ENCODE assay signal across 11 cellular contexts in genomic region chr10:99788598-99789259, GRCh38. TPM values are rescaled to one million over a fixed set of nuclear protein-coding genes. Genes with fewer than 3 reads are reported as not detected.
DNase-seq lines count a peak whose midpoint lies in the region; ATAC-seq and TF ChIP-seq lines count a peak whose summit lies in the region.
"Had no signal": no experiment of that assay in that cellular context is flagged by ENCODE, and none has a peak within 500 bp of the region (broad histone marks: within the 10 kb centered on the region; RNA-seq: fewer than 3 reads in every experiment).

No MANE protein-coding gene starts in this region.

- DNase-seq in SK-N-SH = no peak
- DNase-seq in fibroblast of villous mesenchyme (ENCODE audit: low read depth) = peak; percentile 98
- no peak for DNase-seq in omental fat pad (ENCODE audit: low spot score)
- DNase-seq in stimulated activated effector memory CD8-positive, alpha-beta T cell treated with anti-CD3 and anti-CD28 coated beads, Interleukin-12 subunit alpha, Interleukin-12 subunit beta, amount 100 ng/mL, for 72 hours (ENCODE audit: low spot score in 2 of 2) = no peak
- no peak for DNase-seq in effector memory CD8-positive, alpha-beta T cell
- DNase-seq: NCI-H510A treated with DMSO at 0.1 percent for 48 hours had no signal

- no peak overlapping the region for H3K9ac ChIP-seq in SK-N-SH

- H3K9me3 Mint-ChIP-seq in stimulated activated effector memory CD8-positive, alpha-beta T cell treated with anti-CD3 and anti-CD28 coated beads, Interleukin-12 subunit alpha, Interleukin-12 subunit beta, amount 100 ng/mL, for 72 hours = no peaks in the 10 kb centered on the region
- H3K9me3 Mint-ChIP-seq in effector memory CD8-positive, alpha-beta T cell = no peaks in the 10 kb centered on the region

- H3K4me2 ChIP-seq in SK-N-SH = no peak overlapping the region; the same call in 1 of the 2 replicates

- H2AFZ ChIP-seq in ACC112 (ENCODE audit: low read length, unreplicated experiment) (peak overlapping the region; percentile 41), SK-N-SH (ENCODE audit: low read depth) (no peak overlapping the region)

- H3K4me1 Mint-ChIP-seq in stimulated activated effector memory CD8-positive, alpha-beta T cell treated with anti-CD3 and anti-CD28 coated beads, Interleukin-12 subunit alpha, Interleukin-12 subunit beta, amount 100 ng/mL, for 72 hours = no peaks in the 10 kb centered on the region
- H3K4me1 Mint-ChIP-seq in effector memory CD8-positive, alpha-beta T cell (ENCODE audit: low read depth in 2 of 2) = no peaks in the 10 kb centered on the region

- no peaks in the 10 kb centered on the region for H3K36me3 ChIP-seq in ACC112 (ENCODE audit: insufficient read depth, low read length)
- no peaks in the 10 kb centered on the region for H3K36me3 ChIP-seq in SK-N-SH (replicated peaks in 1 of 2; ENCODE audit: control insufficient read depth in 1 of 2, insufficient read depth in 2 of 2, low read length in 1 of 2)
- H3K36me3 ChIP-seq: cardiac muscle cell had no signal

- POLR2A ChIA-PET in SK-N-SH (lab: Yijun Ruan, JAX) = interaction anchor here (0.5 kb wide), 1 partner anchor 128 kb away, joined by 4 read pairs; no protein-coding TSS in a partner anchor

- no peaks in the 10 kb centered on the region for H3K27me3 ChIP-seq in ACC112 (ENCODE audit: insufficient read depth, low read length)
- no peaks in the 10 kb centered on the region for H3K27me3 ChIP-seq in SK-N-SH (ENCODE audit: insufficient read depth)
- H3K27me3 ChIP-seq: cardiac muscle cell had no signal

- H3K27ac Mint-ChIP-seq in stimulated activated effector memory CD8-positive, alpha-beta T cell treated with anti-CD3 and anti-CD28 coated beads, Interleukin-12 subunit alpha, Interleukin-12 subunit beta, amount 100 ng/mL, for 72 hours = no peak overlapping the region
- H3K27ac Mint-ChIP-seq in effector memory CD8-positive, alpha-beta T cell = no peak overlapping the region

- H4K20me1 ChIP-seq in SK-N-SH (ENCODE audit: insufficient read depth) = no peaks in the 10 kb centered on the region

- H3K4me3 ChIP-seq in ACC112 (ENCODE audit: low read depth, low read length) (peak overlapping the region; percentile 12; the same call in 1 of the 2 replicates), SK-N-SH (ENCODE audit: low read depth in 2 of 2, low read length in 1 of 2) (no peak overlapping the region), fibroblast of villous mesenchyme (ENCODE audit: low read depth, low read length) (no peak overlapping the region)
- H3K4me3 ChIP-seq: cardiac muscle cell, K562 had no signal

- TF ChIP-seq CTCF in SK-N-SH (IDR thresholded peaks at IDR 0.05) (no peak), fibroblast of villous mesenchyme (IDR thresholded peaks at IDR 0.05; ENCODE audit: insufficient read depth, low read depth, low read length) (no peak), omental fat pad (IDR thresholded peaks at IDR 0.05) (no peak)

- no peaks in the 10 kb centered on the region for H3K79me2 ChIP-seq in ACC112 (ENCODE audit: control insufficient read depth, insufficient read depth, low read length, unreplicated experiment)
- no peaks in the 10 kb centered on the region for H3K79me2 ChIP-seq in SK-N-SH (ENCODE audit: insufficient read depth)

- CTCF ChIA-PET in SK-N-SH (lab: Yijun Ruan, JAX) = interaction anchor here (1.4 kb wide), 1 partner anchor 57 kb away, joined by 3 read pairs; no protein-coding TSS in a partner anchor

- peaks cover 31% of the 10 kb centered on the region for H3K4me1 ChIP-seq in ACC112 (ENCODE audit: control insufficient read depth, insufficient read depth, low read length, unreplicated experiment)
- H3K4me1 ChIP-seq in SK-N-SH (ENCODE audit: control insufficient read depth in 1 of 2, insufficient read depth in 2 of 2, low read depth in 1 of 2, low read length in 1 of 2) = peaks cover 0 to 24% of the 10 kb centered on the region in 2 experiments; a peak in 1 of 4 replicates

- peak overlapping the region; percentile 62 for H3K27ac ChIP-seq in ACC112 (ENCODE audit: low read depth, low read length)
- H3K27ac ChIP-seq in SK-N-SH (ENCODE audit: low read depth in 2 of 2, low read length in 1 of 2) = peak overlapping the region in 1 of 2 experiments; percentile 36; a peak in 1 of 4 replicates
- H3K27ac ChIP-seq: cardiac muscle cell had no signal

- H3K36me3 Mint-ChIP-seq in stimulated activated effector memory CD8-positive, alpha-beta T cell treated with anti-CD3 and anti-CD28 coated beads, Interleukin-12 subunit alpha, Interleukin-12 subunit beta, amount 100 ng/mL, for 72 hours = no peaks in the 10 kb centered on the region
- H3K36me3 Mint-ChIP-seq in effector memory CD8-positive, alpha-beta T cell (ENCODE audit: insufficient read depth) = no peaks in the 10 kb centered on the region

- 41% methylated on average over 6 of the region's 6 CpGs for WGBS in SK-N-SH (ENCODE audit: low lambda C conversion rate)

- no peak for TF ChIP-seq RAD21 in SK-N-SH (IDR thresholded peaks at IDR 0.05; ENCODE audit: low read length)

- no peaks in the 10 kb centered on the region for H3K9me2 ChIP-seq in SK-N-SH

- TF ChIP-seq EP300 in SK-N-SH (IDR thresholded peaks at IDR 0.05; ENCODE audit: borderline replicate concordance in 1 of 2, low read depth in 1 of 2, low read length in 1 of 2) = no peak

- H3F3A ChIP-seq in SK-N-SH (replicated peaks; ENCODE audit: insufficient read depth) = peaks cover 8% of the 10 kb centered on the region

- no peaks in the 10 kb centered on the region for H3K27me3 Mint-ChIP-seq in effector memory CD8-positive, alpha-beta T cell

- ATAC-seq in omental fat pad (ENCODE audit: low FRiP score) (peak; percentile 91), GM18858 (IDR thresholded peaks at IDR 0.05; ENCODE audit: unreplicated experiment) (no peak), HG03108 (IDR thresholded peaks at IDR 0.05; ENCODE audit: unreplicated experiment) (no peak)
- ATAC-seq in stimulated activated effector memory CD8-positive, alpha-beta T cell treated with anti-CD3 and anti-CD28 coated beads, Interleukin-12 subunit alpha, Interleukin-12 subunit beta, amount 100 ng/mL, for 72 hours = no peak
- ATAC-seq in effector memory CD8-positive, alpha-beta T cell (replicated peaks) = no peak
- ATAC-seq: K562 had no signal

- H3K4me3 Mint-ChIP-seq in stimulated activated effector memory CD8-positive, alpha-beta T cell treated with anti-CD3 and anti-CD28 coated beads, Interleukin-12 subunit alpha, Interleukin-12 subunit beta, amount 100 ng/mL, for 72 hours = no peak overlapping the region
- no peak overlapping the region for H3K4me3 Mint-ChIP-seq in effector memory CD8-positive, alpha-beta T cell

- no peaks in the 10 kb centered on the region for H3K9me3 ChIP-seq in SK-N-SH

TF ChIP-seq in SK-N-SH, 30 proteins besides CTCF, POLR2A, EP300 and RAD21:
- 0 out of 2 replicates have a peak, but pooled peaks have one; percentile 3 for TF ChIP-seq JUND (IDR thresholded peaks at IDR 0.05)
- TF ChIP-seq FOSL2 (IDR thresholded peaks at IDR 0.05; ENCODE audit: borderline replicate concordance, low read depth) = no peak
- TF ChIP-seq NFIC (IDR thresholded peaks at IDR 0.05; ENCODE audit: borderline replicate concordance) = peak; percentile 6; the same call in 1 of the 2 replicates
- TF ChIP-seq ELF1 (IDR thresholded peaks at IDR 0.05) = no peak
- peak; percentile 18; the same call in 1 of the 2 replicates for TF ChIP-seq REST (IDR thresholded peaks at IDR 0.05; ENCODE audit: low read depth, low read length)
- peak; percentile 43; the same call in 1 of the 2 replicates for TF ChIP-seq TCF12 (IDR thresholded peaks at IDR 0.05)

RNA-seq across cellular contexts. Expression of gene ABCC2, which starts 6.3 kb away (rescaled TPM):
- 0.48 and 0.52 TPM in 2 replicates for polyA plus RNA-seq in SK-N-SH (2012; rRNA removed)
- 0.51 and 0.53 TPM in 2 replicates for polyA plus RNA-seq in SK-N-SH (2012; cell fraction: cytosol; rRNA removed)
- 1.6 and 2.1 TPM in 2 replicates for polyA plus RNA-seq in SK-N-SH (2012; cell fraction: nucleus; rRNA removed)
- total RNA-seq in fibroblast of villous mesenchyme (0.32 and 0.43 TPM in 2 replicates), omental fat pad (1 to 10 TPM in 2 of 4 donors, under 1 TPM in 2; 0.84 to 9.1 (median 1.5) TPM)

RNA-seq across cellular contexts. Expression of gene CUTC, which starts 56.7 kb away (rescaled TPM):
- polyA plus RNA-seq in SK-N-SH (2012; rRNA removed) = 19.4 and 21.1 TPM in 2 replicates
- 22.5 and 26.7 TPM in 2 replicates for polyA plus RNA-seq in SK-N-SH (2012; cell fraction: cytosol; rRNA removed)
- polyA plus RNA-seq in SK-N-SH (2012; cell fraction: nucleus; rRNA removed) = 13.4 and 20.0 TPM in 2 replicates
- total RNA-seq in fibroblast of villous mesenchyme = 12.6 and 19.0 TPM in 2 replicates
- total RNA-seq in omental fat pad = 10 to 100 TPM; 29.7 to 57.5 (median 42.0) TPM

RNA-seq across cellular contexts. Expression of gene COX15, which starts 56.8 kb away (rescaled TPM):
- 20.4 and 26.3 TPM in 2 replicates for polyA plus RNA-seq in SK-N-SH (2012; rRNA removed)
- 22.0 and 23.0 TPM in 2 replicates for polyA plus RNA-seq in SK-N-SH (2012; cell fraction: cytosol; rRNA removed)
- 34.9 and 46.3 TPM in 2 replicates for polyA plus RNA-seq in SK-N-SH (2012; cell fraction: nucleus; rRNA removed)
- total RNA-seq in fibroblast of villous mesenchyme (29.0 and 54.0 TPM in 2 replicates), omental fat pad (10 to 100 TPM; 16.8 to 37.7 (median 32.8) TPM)
